ENCODE assay signal across 8 cellular contexts in genomic region chr18:74139888-74140287, GRCh38.
DNase-seq lines count a peak whose midpoint lies in the region; ATAC-seq lines count a peak whose summit lies in the region.

No MANE protein-coding gene starts in this region.

- peak; percentile 50 for ATAC-seq in GM21390 (IDR thresholded peaks at IDR 0.05; ENCODE audit: unreplicated experiment)
- ATAC-seq in GM21526 (IDR thresholded peaks at IDR 0.05; ENCODE audit: low FRiP score, unreplicated experiment): no peak

- DNase-seq in AG08396 (ENCODE audit: low spot score) (peak; percentile 38), RKO (ENCODE audit: low spot score) (peak; percentile 69), fibroblast of gingiva (ENCODE audit: low read depth) (peak; percentile 10), NCI-H69 (lab: John Stamatoyannopoulos, UW) (no peak), NCI-H2029 treated with DMSO at 0.1 percent for 48 hours (lab: John Stamatoyannopoulos, UW) (no peak), UCSD-AML1 (lab: John Stamatoyannopoulos, UW; ENCODE audit: unreplicated experiment) (no peak)

Comparison
In these comparisons a context has a peak if more than half of its experiments do, and no peak if none do; other contexts are left out.
1. DNase-seq: peak in AG08396 (single experiment), RKO (single experiment) and fibroblast of gingiva (single experiment); none in NCI-H69 (single experiment), NCI-H2029 treated with DMSO at 0.1 percent for 48 hours (single experiment) and UCSD-AML1 (single experiment).